In genomic region chr9:89291741-89292140, GRCh38 we compare ENCODE assay signal across 8 cellular contexts.
"Had no signal": no experiment of that assay in that cellular context is flagged by ENCODE, and none has a peak within 500 bp of the region (broad histone marks: within the 10 kb centered on the region; RNA-seq: fewer than 3 reads in every experiment).

No MANE protein-coding gene starts in this region.

- H3K9ac ChIP-seq: GM23248 had no signal

- H2AFZ ChIP-seq: GM23248 had no signal

- H3K4me3 ChIP-seq: GM23248, HAP-1 had no signal

- DNase-seq: GM23248, GOT3, H7, HFFc6 had no signal

- H3K27ac ChIP-seq: GM23248, HL-60 had no signal

- ATAC-seq: HCT116, HepG2 had no signal

- H3K36me3 ChIP-seq: HAP-1 had no signal

- H3K4me1 ChIP-seq: HAP-1 had no signal

- H3K9me3 ChIP-seq: HAP-1 had no signal

- FAIRE-seq: HepG2 had no signal
